9 cellular contexts compared by ENCODE assay signal in genomic region chr14:55373784-55374725, GRCh38. TPM values are rescaled to one million over a fixed set of nuclear protein-coding genes. Genes with fewer than 3 reads are reported as not detected.
DNase-seq lines count a peak whose midpoint lies in the region; ATAC-seq, FAIRE-seq and TF ChIP-seq lines count a peak whose summit lies in the region.
"Had no signal": no experiment of that assay in that cellular context is flagged by ENCODE, and none has a peak within 500 bp of the region (broad histone marks: within the 10 kb centered on the region; RNA-seq: fewer than 3 reads in every experiment).

No MANE protein-coding gene starts in this region.

- peak; percentile 75 for ATAC-seq in activated naive CD8-positive, alpha-beta T cell treated with anti-CD3 and anti-CD28 coated beads, Interleukin-2, amount 10 ng/mL, durations not matched to agents 7 days and 5 days (ENCODE audit: low read depth)
- ATAC-seq in natural killer cell (peak; percentile 78 to 87 (median 85)), HG02623 (IDR thresholded peaks at IDR 0.05; ENCODE audit: unreplicated experiment) (no peak), HG02798 (IDR thresholded peaks at IDR 0.05; ENCODE audit: poor library complexity, unreplicated experiment) (no peak)

- peak; percentile 15 for DNase-seq in GM19239 (ENCODE audit: insufficient read length, low spot score)
- no peak for DNase-seq in activated naive CD8-positive, alpha-beta T cell treated with anti-CD3 and anti-CD28 coated beads, Interleukin-2, amount 10 ng/mL, durations not matched to agents 7 days and 5 days
- DNase-seq in natural killer cell = no peak
- no peak for DNase-seq in NCI-H2107 (lab: John Stamatoyannopoulos, UW)
- no peak for DNase-seq in RPMI8226
- DNase-seq: glutamatergic neuron had no signal

- no peaks in the 10 kb centered on the region for H3K9me3 Mint-ChIP-seq in activated naive CD8-positive, alpha-beta T cell treated with anti-CD3 and anti-CD28 coated beads, Interleukin-2, amount 10 ng/mL, durations not matched to agents 7 days and 5 days
- H3K9me3 Mint-ChIP-seq in natural killer cell = no peaks in the 10 kb centered on the region

- FAIRE-seq in GM19239 (lab: Jason Lieb, UNC) = peak; percentile 66

- H3K4me1 ChIP-seq in Loucy (ENCODE audit: insufficient read depth, low read length, poor library complexity, severe bottlenecking) = peaks cover 15% of the 10 kb centered on the region

- H3K4me1 Mint-ChIP-seq in activated naive CD8-positive, alpha-beta T cell treated with anti-CD3 and anti-CD28 coated beads, Interleukin-2, amount 10 ng/mL, durations not matched to agents 7 days and 5 days = peaks cover 12% of the 10 kb centered on the region
- peaks cover 21 to 24% of the 10 kb centered on the region in 2 donors for H3K4me1 Mint-ChIP-seq in natural killer cell

- no peak overlapping the region for H3K4me3 ChIP-seq in Loucy (ENCODE audit: low read length, poor library complexity, severe bottlenecking)

- peak overlapping the region; percentile 80 for H3K27ac Mint-ChIP-seq in activated naive CD8-positive, alpha-beta T cell treated with anti-CD3 and anti-CD28 coated beads, Interleukin-2, amount 10 ng/mL, durations not matched to agents 7 days and 5 days
- peak overlapping the region; percentile 85 to 87 for H3K27ac Mint-ChIP-seq in natural killer cell

- peak overlapping the region; percentile 56 for H3K4me3 Mint-ChIP-seq in activated naive CD8-positive, alpha-beta T cell treated with anti-CD3 and anti-CD28 coated beads, Interleukin-2, amount 10 ng/mL, durations not matched to agents 7 days and 5 days
- peak overlapping the region; percentile 77 for H3K4me3 Mint-ChIP-seq in natural killer cell

- TF ChIP-seq CTCF in Loucy (conservative IDR thresholded peaks at IDR 0.05; ENCODE audit: low read length) (no peak), natural killer cell (IDR thresholded peaks at IDR 0.05) (no peak)

- intact Hi-C loops in natural killer cell (cut with micrococcal nuclease) = loop anchor here (1.0 kb wide), 1 partner anchor 37 kb away; no protein-coding TSS in a partner anchor

- no peaks in the 10 kb centered on the region for H3K9me3 ChIP-seq in Loucy (ENCODE audit: insufficient read depth, low read depth, low read length)

- POLR2A ChIA-PET in activated naive CD8-positive, alpha-beta T cell treated with anti-CD3 and anti-CD28 coated beads, Interleukin-2, amount 10 ng/mL, durations not matched to agents 7 days and 5 days (lab: Charles Lee) = interaction anchor here (0.6 kb wide), 1 partner anchor 1901 kb away, joined by 4 read pairs; no protein-coding TSS in a partner anchor

- no peaks in the 10 kb centered on the region for H3K9me2 ChIP-seq in Loucy (replicated peaks; ENCODE audit: low read depth, low read length)

- no peaks in the 10 kb centered on the region for H4K20me1 ChIP-seq in Loucy (ENCODE audit: insufficient read depth, low read length, poor library complexity, severe bottlenecking)

- H3K27me3 Mint-ChIP-seq in activated naive CD8-positive, alpha-beta T cell treated with anti-CD3 and anti-CD28 coated beads, Interleukin-2, amount 10 ng/mL, durations not matched to agents 7 days and 5 days = no peaks in the 10 kb centered on the region
- no peaks in the 10 kb centered on the region for H3K27me3 Mint-ChIP-seq in natural killer cell (ENCODE audit: low read depth in 2 of 2)

- peak overlapping the region; percentile 32 for H3K4me2 ChIP-seq in Loucy (ENCODE audit: low read depth, low read length, poor library complexity, severe bottlenecking)

- peaks cover 12% of the 10 kb centered on the region; the same call in 1 of the 2 replicates for H3K36me3 ChIP-seq in Loucy (ENCODE audit: insufficient read depth, low read length)

- H3K79me2 ChIP-seq in Loucy (ENCODE audit: insufficient read depth, low read length) = no peaks in the 10 kb centered on the region

- H3K36me3 Mint-ChIP-seq in activated naive CD8-positive, alpha-beta T cell treated with anti-CD3 and anti-CD28 coated beads, Interleukin-2, amount 10 ng/mL, durations not matched to agents 7 days and 5 days = peaks cover 29% of the 10 kb centered on the region
- peaks cover 27% of the 10 kb centered on the region for H3K36me3 Mint-ChIP-seq in natural killer cell

- peaks cover 6% of the 10 kb centered on the region; the same call in 1 of the 2 replicates for H3F3A ChIP-seq in Loucy (ENCODE audit: low read depth)

- no peak overlapping the region for H3K9ac ChIP-seq in Loucy (ENCODE audit: low read depth, low read length, poor library complexity, severe bottlenecking)

- H2AFZ ChIP-seq in Loucy (ENCODE audit: low read length) = no peak overlapping the region

- H3K27me3 ChIP-seq in Loucy (ENCODE audit: insufficient read depth, low read length, poor library complexity, severe bottlenecking) = no peaks in the 10 kb centered on the region

RNA-seq across cellular contexts. Expression of gene ATG14, which starts 37.6 kb away (rescaled TPM):
- total RNA-seq in activated naive CD8-positive, alpha-beta T cell treated with anti-CD3 and anti-CD28 coated beads, Interleukin-2, amount 10 ng/mL, durations not matched to agents 7 days and 5 days = 1 to 10 TPM; 7.8 to 8.1 TPM
- total RNA-seq in natural killer cell = 10 to 100 TPM; 18.1 to 23.1 (median 20.5) TPM

Comparison
In these comparisons a context has a peak if more than half of its experiments do, and no peak if none do; other contexts are left out.
1. ATAC-seq: peak in activated naive CD8-positive, alpha-beta T cell treated with anti-CD3 and anti-CD28 coated beads, Interleukin-2, amount 10 ng/mL, durations not matched to agents 7 days and 5 days (single experiment) and natural killer cell (3 of 3); none in HG02623 (single experiment) and HG02798 (single experiment).